ENCODE assay signal across 20 cellular contexts in the genomic region with DNA sequence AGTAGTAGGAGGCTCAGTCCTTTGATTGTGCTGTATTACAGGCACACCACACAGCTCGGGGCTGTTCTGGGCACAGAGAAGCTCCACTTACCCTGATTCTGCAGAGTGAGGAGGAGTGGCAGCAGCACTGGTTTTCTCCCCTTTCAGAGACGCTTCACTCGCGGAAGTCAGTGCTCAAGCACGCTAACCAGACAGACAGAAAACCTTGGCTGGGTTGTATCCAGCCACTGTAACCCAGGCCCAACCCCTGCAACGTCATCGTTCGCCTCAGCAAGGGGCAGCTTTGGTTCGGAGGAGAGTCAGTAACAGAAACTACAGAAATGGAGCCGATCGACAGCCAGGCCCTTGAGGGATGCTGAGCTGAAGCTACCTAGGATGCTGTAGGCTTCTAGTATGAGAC.
A peak's percentile ranks its signal among the peaks of the same experiment; 100 is the strongest.
DNase-seq lines count a peak whose midpoint lies in the region; ATAC-seq, FAIRE-seq and TF ChIP-seq lines count a peak whose summit lies in the region.
"Had no signal": no experiment of that assay in that cellular context is flagged by ENCODE, and none has a peak within 500 bp of the region (broad histone marks: within the 10 kb centered on the region; RNA-seq: fewer than 3 reads in every experiment).

No MANE protein-coding gene starts in this region.

- peaks cover 4% of the 10 kb centered on the region for H3K4me1 ChIP-seq in IMR-90 (ENCODE audit: control insufficient read depth, insufficient read depth, low read length)
- H3K4me1 ChIP-seq in mesenchymal stem cell (ENCODE audit: control insufficient read depth, insufficient read depth, low read depth, low read length), result peaks cover 2% of the 10 kb centered on the region
- H3K4me1 ChIP-seq in sigmoid colon, result peaks cover 0 to 30% (median 27%) of the 10 kb centered on the region in 4 donors
- H3K4me1 ChIP-seq: BLaER1 had no signal

- H2BK5ac ChIP-seq in IMR-90 (ENCODE audit: low read depth, low read length, poor library complexity, severe bottlenecking), result no peak overlapping the region
- H2BK5ac ChIP-seq in mesenchymal stem cell (ENCODE audit: low read depth, low read length, poor library complexity, severe bottlenecking), result no peak overlapping the region

- H4K20me1 ChIP-seq in IMR-90 (ENCODE audit: insufficient read depth, low read length), result peaks cover 4% of the 10 kb centered on the region; the same call in 1 of the 2 replicates
- H4K20me1 ChIP-seq: BLaER1 had no signal

- no peak overlapping the region for H3K56ac ChIP-seq in IMR-90 (ENCODE audit: extremely low read depth, insufficient read depth, low read length)

- H3K9me3 ChIP-seq in IMR-90 (ENCODE audit: control insufficient read depth, insufficient read depth, low read length), result no peaks in the 10 kb centered on the region
- H3K9me3 ChIP-seq in mesenchymal stem cell (ENCODE audit: control insufficient read depth, low read length), result no peaks in the 10 kb centered on the region
- no peaks in the 10 kb centered on the region for H3K9me3 ChIP-seq in sigmoid colon
- H3K9me3 ChIP-seq: BLaER1, MG63 had no signal

- intact Hi-C loops in IMR-90 (cut with micrococcal nuclease) (loop anchor here (5.0 kb wide), 1 partner anchor 151 kb away; no protein-coding TSS in a partner anchor), sigmoid colon (cut with DNase I) (loop anchor here (5.0 to 10.0 kb wide), 2 partner anchors 49 to 174 kb away; a partner anchor contains a TSS)

- WGBS in IMR-90 (ENCODE audit: extremely low coverage in 2 of 2, insufficient read length in 1 of 2), 2 experiments, result 92% methylated on average over 6 of the region's 11 CpGs; no CpG with 5 or more reads in 1 of the 2 experiments
- 93% methylated on average over 11 of the region's 11 CpGs for WGBS in mesenchymal stem cell
- whole genome bisulfite sequencing in sigmoid colon, 2 donors, result 92% methylated on average over 11 of the region's 11 CpGs

- no peak overlapping the region for H4K5ac ChIP-seq in IMR-90 (ENCODE audit: low read depth, low read length)

- no peaks in the 10 kb centered on the region for H3K36me3 ChIP-seq in IMR-90 (ENCODE audit: control insufficient read depth, insufficient read depth, low read length)
- no peaks in the 10 kb centered on the region for H3K36me3 ChIP-seq in mesenchymal stem cell (ENCODE audit: control insufficient read depth in 1 of 2, insufficient read depth in 2 of 2, low read depth in 1 of 2, low read length in 2 of 2)
- no peaks in the 10 kb centered on the region for H3K36me3 ChIP-seq in sigmoid colon
- H3K36me3 ChIP-seq: BLaER1, MG63 had no signal

- TF ChIP-seq CTCF in IMR-90 (conservative IDR thresholded peaks at IDR 0.05; ENCODE audit: low read depth, low read length), result no peak
- TF ChIP-seq CTCF in sigmoid colon (IDR thresholded peaks at IDR 0.05), result no peak
- no peak for TF ChIP-seq CTCF in D721Med (IDR thresholded peaks at IDR 0.05; ENCODE audit: insufficient read depth, missing control alignments)

- H3K4ac ChIP-seq in IMR-90 (ENCODE audit: low read depth, low read length) (no peak overlapping the region), mesenchymal stem cell (ENCODE audit: low read depth in 1 of 2, low read length in 2 of 2) (no peak overlapping the region)

- no peak overlapping the region for H3K9ac ChIP-seq in IMR-90 (ENCODE audit: low read depth, low read length)
- no peak overlapping the region for H3K9ac ChIP-seq in mesenchymal stem cell (ENCODE audit: low read length)
- H3K9ac ChIP-seq: BLaER1 had no signal

- H2BK120ac ChIP-seq in IMR-90 (ENCODE audit: low read depth, low read length) (no peak overlapping the region), mesenchymal stem cell (ENCODE audit: low read depth, low read length) (peak overlapping the region; percentile 19)

- H2AK9ac ChIP-seq in IMR-90 (replicated peaks; ENCODE audit: low read depth, low read length, poor library complexity), result no peak overlapping the region

- no peak for ATAC-seq in IMR-90 (ENCODE audit: low read depth)
- ATAC-seq in HG03354 (IDR thresholded peaks at IDR 0.05; ENCODE audit: poor library complexity, severe bottlenecking, unreplicated experiment), result no peak
- no peak for ATAC-seq in GM21528 (IDR thresholded peaks at IDR 0.05; ENCODE audit: low FRiP score, unreplicated experiment)

- in situ Hi-C loops in IMR-90 (cut with MboI; ENCODE audit: low sequenced_read_pairs), result no loop called here

- H3K27ac ChIP-seq in IMR-90 (ENCODE audit: insufficient read depth, low read length), result no peak overlapping the region
- no peak overlapping the region for H3K27ac ChIP-seq in mesenchymal stem cell (ENCODE audit: low read length, poor library complexity, severe bottlenecking)
- peak overlapping the region in 3 of 4 donors; percentile 61 to 85 (median 78) for H3K27ac ChIP-seq in sigmoid colon
- H3K27ac ChIP-seq: BLaER1 had no signal

- BruUV-seq in IMR-90 (replicated peaks; lab: Mats Ljungman, UMichigan), result no TSS peak

- H3K4me2 ChIP-seq in IMR-90 (ENCODE audit: low read depth, low read length), result no peak overlapping the region
- no peak overlapping the region for H3K4me2 ChIP-seq in mesenchymal stem cell (ENCODE audit: low read length, poor library complexity, severe bottlenecking)
- H3K4me2 ChIP-seq: BLaER1 had no signal

- TF ChIP-seq POLR2A in IMR-90 (IDR thresholded peaks at IDR 0.05; ENCODE audit: low read depth, low read length) (no peak), sigmoid colon (IDR thresholded peaks at IDR 0.05) (no peak), GM12892 (IDR thresholded peaks at IDR 0.05; ENCODE audit: low read depth, low read length) (no peak)

- dilution Hi-C loops in IMR-90 (cut with HindIII; ENCODE audit: low sequenced_read_pairs, unreplicated experiment), result no loop called here

- H3K4me3 ChIP-seq in IMR-90 (ENCODE audit: insufficient read depth, low read depth, low read length), result no peak overlapping the region
- no peak overlapping the region for H3K4me3 ChIP-seq in mesenchymal stem cell (ENCODE audit: insufficient read depth in 1 of 2, low read depth in 1 of 2, low read length in 2 of 2)
- no peak overlapping the region for H3K4me3 ChIP-seq in sigmoid colon
- H3K4me3 ChIP-seq: BLaER1, MG63 had no signal

- H2BK20ac ChIP-seq in IMR-90 (ENCODE audit: low read depth, low read length), result no peak overlapping the region

- TF ChIP-seq EP300 in sigmoid colon (IDR thresholded peaks at IDR 0.05), result no peak

- no peak overlapping the region for H4K91ac ChIP-seq in IMR-90 (ENCODE audit: insufficient read depth, low read depth, low read length)
- peak overlapping the region; percentile 35 for H4K91ac ChIP-seq in mesenchymal stem cell (ENCODE audit: low read length)

- H3K14ac ChIP-seq in IMR-90 (replicated peaks; ENCODE audit: low read depth, low read length), result no peak overlapping the region
- H3K14ac ChIP-seq in mesenchymal stem cell (ENCODE audit: low read length in 2 of 2), result no peak overlapping the region

- H2BK15ac ChIP-seq in IMR-90 (ENCODE audit: low read depth, low read length), result peak overlapping the region; percentile 48; the same call in 1 of the 3 replicates
- H2BK15ac ChIP-seq in mesenchymal stem cell (ENCODE audit: low read depth, poor library complexity, severe bottlenecking), result no peak overlapping the region

- H4K8ac ChIP-seq in IMR-90 (ENCODE audit: low read depth in 2 of 2, low read length in 2 of 2) (no peak overlapping the region), mesenchymal stem cell (ENCODE audit: low read length) (peak overlapping the region; percentile 27)

- FAIRE-seq in GM12892 (lab: Jason Lieb, UNC) (no peak), D721Med (lab: Jason Lieb, UNC) (no peak)
- FAIRE-seq: H54 had no signal

- H2AFZ ChIP-seq in IMR-90 (replicated peaks; ENCODE audit: low read length, poor library complexity) (no peak overlapping the region), mesenchymal stem cell (ENCODE audit: low read depth, low read length) (no peak overlapping the region)

- DNase-seq in IMR-90, result no peak
- DNase-seq in RPMI7951 (ENCODE audit: low read depth), result peak; percentile 88
- DNase-seq in mesenchymal stem cell, result no peak
- peak; percentile 63 for DNase-seq in sigmoid colon
- no peak for DNase-seq in GM12892 (ENCODE audit: insufficient read length)
- no peak for DNase-seq in D721Med (ENCODE audit: insufficient read length, low spot score)
- DNase-seq: CD4-positive, CD25-positive, alpha-beta regulatory T cell; DMS53; KBM-7; MG63; NCI-H2029; NCI-H446; NCI-H524 treated with DMSO at 0.1 percent for 48 hours; NCI-H774; NK-92 treated with Interleukin-12 subunit alpha and Interleukin-12 subunit beta, amount 100 ng/mL, for 24 hours; SHP77 treated with DMSO at 0.1 percent for 48 hours had no signal

- H2AK5ac ChIP-seq in IMR-90 (ENCODE audit: low read depth, low read length), result no peak overlapping the region
- H2AK5ac ChIP-seq in mesenchymal stem cell (ENCODE audit: low read length, severe bottlenecking), result no peak overlapping the region

- H3K27me3 ChIP-seq in IMR-90 (ENCODE audit: control insufficient read depth, insufficient read depth, low read length) (no peaks in the 10 kb centered on the region), mesenchymal stem cell (ENCODE audit: control insufficient read depth in 1 of 2, insufficient read depth in 1 of 2, low read length in 2 of 2) (no peaks in the 10 kb centered on the region), sigmoid colon (no peaks in the 10 kb centered on the region)
- H3K27me3 ChIP-seq: BLaER1, MG63 had no signal

- POLR2A ChIA-PET in IMR-90 (lab: Charles Lee; ENCODE audit: unreplicated experiment), result no interaction called here

- no peak overlapping the region; the same call in 1 of the 2 replicates for H3K18ac ChIP-seq in IMR-90 (ENCODE audit: low read depth, low read length)
- peak overlapping the region in 1 of 2 experiments; percentile 81 for H3K18ac ChIP-seq in mesenchymal stem cell (ENCODE audit: low read depth in 1 of 2, low read length in 2 of 2)

- H3K79me1 ChIP-seq in IMR-90 (ENCODE audit: low read depth in 1 of 2, low read length in 2 of 2) (no peaks in the 10 kb centered on the region), mesenchymal stem cell (replicated peaks; ENCODE audit: low read length, poor library complexity, severe bottlenecking) (no peaks in the 10 kb centered on the region)

- CTCF ChIA-PET in IMR-90 (lab: Yijun Ruan, JAX), result no interaction called here

- H3K23ac ChIP-seq in IMR-90 (ENCODE audit: low read depth, low read length), result no peak overlapping the region
- no peak overlapping the region for H3K23ac ChIP-seq in mesenchymal stem cell (ENCODE audit: low read length in 2 of 2)

- peak overlapping the region; percentile 43 to 79 for H2BK12ac ChIP-seq in mesenchymal stem cell (ENCODE audit: low read length in 2 of 2)

- 0 out of 2 replicates have a peak, but pooled peaks cover 3% of the 10 kb centered on the region for H3K9me1 ChIP-seq in IMR-90 (ENCODE audit: insufficient read depth, low read length)

- no peak for TF ChIP-seq RAD21 in IMR-90 (IDR thresholded peaks at IDR 0.05; ENCODE audit: low read length)

TF ChIP-seq in IMR-90, 13 proteins besides CTCF, POLR2A, EP300 and RAD21 (continues in another document):
- TF ChIP-seq MAZ (IDR thresholded peaks at IDR 0.05; ENCODE audit: borderline replicate concordance, low read depth, low read length) (no peak), RCOR1 (IDR thresholded peaks at IDR 0.05; ENCODE audit: insufficient replicate concordance, low read length) (no peak), SMC3 (IDR thresholded peaks at IDR 0.05; ENCODE audit: low read depth, low read length) (no peak), MXI1 (IDR thresholded peaks at IDR 0.05; ENCODE audit: borderline replicate concordance, low read depth, low read length) (no peak), FOS (IDR thresholded peaks at IDR 0.05; ENCODE audit: low read depth, low read length) (no peak), NFE2L2 (IDR thresholded peaks at IDR 0.05; ENCODE audit: low read depth, low read length) (no peak)

Comparison
In these comparisons a context has a peak if more than half of its experiments do, and no peak if none do; other contexts are left out.
1. DNase-seq: peak in RPMI7951 (single experiment) and sigmoid colon (single experiment); none in IMR-90 (single experiment), mesenchymal stem cell (single experiment), GM12892 (single experiment) and D721Med (single experiment).
2. H3K27ac ChIP-seq: peak in sigmoid colon (3 of 4); none in IMR-90 (single experiment) and mesenchymal stem cell (single experiment).